ENCODE assay signal across 23 cellular contexts in genomic region chr6:158354509-158354877, GRCh38.
"Had no signal": no experiment of that assay in that cellular context is flagged by ENCODE, and none has a peak within 500 bp of the region (broad histone marks: within the 10 kb centered on the region; RNA-seq: fewer than 3 reads in every experiment).

No MANE protein-coding gene starts in this region.

- DNase-seq: cortex of kidney; effector CD4-positive, alpha-beta T cell; left ventricle myocardium superior; lower lobe of right lung; natural killer cell; stimulated activated CD4-positive, alpha-beta T cell treated with anti-CD3 and anti-CD28 coated beads, Interleukin-12 subunit alpha, Interleukin-12 subunit beta, amount 100 ng/mL, for 4 hours; stimulated activated CD4-positive, alpha-beta T cell treated with anti-CD3 and anti-CD28 coated beads, Interleukin-1b, Interleukin-23, amount 100 ng/mL, for 48 hours; stimulated activated CD4-positive, alpha-beta T cell treated with anti-CD3 and anti-CD28 coated beads, Interleukin-4, amount 100 ng/mL, for 1 hour; stimulated activated CD8-positive, alpha-beta memory T cell treated with anti-CD3 and anti-CD28 coated beads, Interleukin-4, amount 100 ng/mL, for 48 hours; stimulated activated naive CD4-positive, alpha-beta T cell; stimulated activated naive CD8-positive, alpha-beta T cell treated with anti-CD3 and anti-CD28 coated beads, Interleukin-15, amount 100 ng/mL, for 72 hours; thyroid gland; upper lobe of left lung had no signal

- H3K36me3 Mint-ChIP-seq: natural killer cell had no signal

- H3K36me3 ChIP-seq: esophagus muscularis mucosa, lower lobe of right lung, thyroid gland, upper lobe of left lung had no signal

- H2AFZ ChIP-seq: parathyroid adenoma had no signal

- H3K9ac ChIP-seq: parathyroid adenoma had no signal

- H3K9me3 Mint-ChIP-seq: memory B cell; natural killer cell; neural crest cell; stimulated activated naive CD8-positive, alpha-beta T cell treated with anti-CD3 and anti-CD28 coated beads, Interleukin-15, amount 100 ng/mL, for 72 hours had no signal

- H3K4me3 ChIP-seq: esophagus muscularis mucosa, lower lobe of right lung, smooth muscle cell, thyroid gland, upper lobe of left lung had no signal

- H3K27ac ChIP-seq: esophagus muscularis mucosa, foreskin keratinocyte, lower lobe of right lung, parathyroid adenoma, thyroid gland, upper lobe of left lung had no signal

- H3K27ac Mint-ChIP-seq: natural killer cell; progenitor cell of endocrine pancreas; stimulated activated naive CD8-positive, alpha-beta T cell treated with anti-CD3 and anti-CD28 coated beads, Interleukin-15, amount 100 ng/mL, for 72 hours had no signal

- H3K4me1 ChIP-seq: parathyroid adenoma, thyroid gland had no signal

- H3K4me3 Mint-ChIP-seq: memory B cell; natural killer cell; neural crest cell; stimulated activated naive CD8-positive, alpha-beta T cell treated with anti-CD3 and anti-CD28 coated beads, Interleukin-15, amount 100 ng/mL, for 72 hours had no signal

- H3K9me3 ChIP-seq: esophagus muscularis mucosa, lower lobe of right lung, thyroid gland, upper lobe of left lung had no signal

- FAIRE-seq: keratinocyte, urothelium cell line had no signal

- H3K27me3 Mint-ChIP-seq: memory B cell; progenitor cell of endocrine pancreas; stimulated activated naive CD8-positive, alpha-beta T cell treated with anti-CD3 and anti-CD28 coated beads, Interleukin-15, amount 100 ng/mL, for 72 hours had no signal

- ATAC-seq: foreskin keratinocyte; left ventricle myocardium superior; lower lobe of right lung; natural killer cell; sciatic nerve; stimulated activated naive CD8-positive, alpha-beta T cell treated with anti-CD3 and anti-CD28 coated beads, Interleukin-15, amount 100 ng/mL, for 72 hours had no signal

- H3K27me3 ChIP-seq: esophagus muscularis mucosa, foreskin keratinocyte, thyroid gland, upper lobe of left lung had no signal

- H3K4me2 ChIP-seq: smooth muscle cell had no signal
